In the genomic region with DNA sequence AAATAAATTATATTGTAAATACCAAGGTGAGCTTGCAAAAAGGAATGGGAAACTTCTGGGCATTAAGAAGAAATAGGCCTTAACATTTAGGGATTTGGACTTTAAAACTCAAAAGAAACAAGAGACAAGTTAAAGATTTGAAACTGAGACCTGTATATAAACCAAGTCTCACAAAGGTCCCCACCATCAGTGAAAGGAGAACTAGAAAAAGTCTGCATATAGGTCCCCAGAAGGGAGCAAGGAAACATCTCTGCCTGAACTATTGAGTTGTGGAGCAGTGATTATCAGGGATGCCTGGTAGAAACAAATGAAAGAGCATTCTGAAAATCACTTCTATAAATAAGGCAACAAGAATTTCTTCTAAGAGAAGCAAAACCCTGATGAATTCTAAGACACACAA, we compare ENCODE assay signal across 16 cellular contexts. TPM values are rescaled to one million over a fixed set of nuclear protein-coding genes. Genes with fewer than 3 reads are reported as not detected.
A peak's percentile ranks its signal among the peaks of the same experiment; 100 is the strongest.
DNase-seq lines count a peak whose midpoint lies in the region; ATAC-seq and TF ChIP-seq lines count a peak whose summit lies in the region.
"Had no signal": no experiment of that assay in that cellular context is flagged by ENCODE, and none has a peak within 500 bp of the region (broad histone marks: within the 10 kb centered on the region; RNA-seq: fewer than 3 reads in every experiment).

No MANE protein-coding gene starts in this region.

- no peak for TF ChIP-seq CTCF in Panc1 (IDR thresholded peaks at IDR 0.05)

- H3K27ac ChIP-seq in Panc1 (ENCODE audit: low read length): peak overlapping the region; percentile 44; the same call in 1 of the 2 replicates
- H3K27ac ChIP-seq: BLaER1 had no signal

- H3K4me1 Mint-ChIP-seq in natural killer cell treated with Interleukin-12 subunit alpha and Interleukin-12 subunit beta and Interleukin-15 and Interleukin-18, amount 100 ng/mL, for 72 hours (ENCODE audit: low read depth in 2 of 2): no peaks in the 10 kb centered on the region
- H3K4me1 Mint-ChIP-seq: H9; stimulated activated naive B cell treated with anti-CD40 and anti-IgM and Interleukin-4, amounts not matched to agents 10 μg/mL and 1 μg/mL and 100 μg/mL, for 72 hours had no signal

- DNase-seq in Panc1 (ENCODE audit: low read depth, low spot score) (no peak), midbrain (lab: John Stamatoyannopoulos, UW) (no peak), NCI-H226 (no peak)
- DNase-seq in natural killer cell treated with Interleukin-12 subunit alpha and Interleukin-12 subunit beta and Interleukin-15 and Interleukin-18, amount 100 ng/mL, for 72 hours (ENCODE audit: low spot score): no peak
- DNase-seq: activated gamma-delta T cell treated with Interleukin-2 at 50 U/mL for 16 hours; DMS79; H9; SK-N-SH; stimulated activated naive B cell treated with anti-CD40 and anti-IgM and Interleukin-4, amounts not matched to agents 10 μg/mL and 1 μg/mL and 100 μg/mL, for 72 hours had no signal

- BruUV-seq in Panc1 (replicated peaks; lab: Mats Ljungman, UMichigan): no TSS peak

- CTCF ChIA-PET in Panc1 (lab: Charles Lee): no interaction called here

- H3K9me3 ChIP-seq in Panc1 (ENCODE audit: control insufficient read depth, insufficient read depth, low read depth, low read length): no peaks in the 10 kb centered on the region; the same call in 1 of the 2 replicates
- H3K9me3 ChIP-seq: BLaER1, SK-N-SH had no signal

- peaks cover 13% of the 10 kb centered on the region for H3K4me1 ChIP-seq in Panc1 (ENCODE audit: control insufficient read depth, insufficient read depth, low read length)
- H3K4me1 ChIP-seq: BLaER1 had no signal

- POLR2A ChIA-PET in Panc1 (lab: Charles Lee): no interaction called here

- peaks cover 2% of the 10 kb centered on the region for H3K9me3 Mint-ChIP-seq in natural killer cell treated with Interleukin-12 subunit alpha and Interleukin-12 subunit beta and Interleukin-15 and Interleukin-18, amount 100 ng/mL, for 72 hours

- in situ Hi-C loops in Panc1 (cut with HindIII; ENCODE audit: low pct_unique_long_range_greater_than_20kb, low sequenced_read_pairs): no loop called here

- peak; percentile 48 for ATAC-seq in GM19035 (IDR thresholded peaks at IDR 0.05; ENCODE audit: unreplicated experiment)
- ATAC-seq in GM21619 (IDR thresholded peaks at IDR 0.05; ENCODE audit: unreplicated experiment): peak; percentile 47
- peak; percentile 80 for ATAC-seq in HG03064 (IDR thresholded peaks at IDR 0.05; ENCODE audit: low read depth, unreplicated experiment)
- ATAC-seq in Panc1: no peak
- no peak for ATAC-seq in natural killer cell treated with Interleukin-12 subunit alpha and Interleukin-12 subunit beta and Interleukin-15 and Interleukin-18, amount 100 ng/mL, for 72 hours
- ATAC-seq: sciatic nerve; stimulated activated naive B cell treated with anti-CD40 and anti-IgM and Interleukin-4, amounts not matched to agents 10 μg/mL and 1 μg/mL and 100 μg/mL, for 72 hours had no signal

- H3K27ac Mint-ChIP-seq in natural killer cell treated with Interleukin-12 subunit alpha and Interleukin-12 subunit beta and Interleukin-15 and Interleukin-18, amount 100 ng/mL, for 72 hours: no peak overlapping the region
- H3K27ac Mint-ChIP-seq: H9; stimulated activated naive B cell treated with anti-CD40 and anti-IgM and Interleukin-4, amounts not matched to agents 10 μg/mL and 1 μg/mL and 100 μg/mL, for 72 hours had no signal

- no peak overlapping the region for H3K4me3 ChIP-seq in Panc1 (ENCODE audit: low read depth in 2 of 2, low read length in 2 of 2)
- H3K4me3 ChIP-seq: BLaER1, lung had no signal

- no peaks in the 10 kb centered on the region for H3K36me3 ChIP-seq in Panc1 (ENCODE audit: control insufficient read depth, insufficient read depth, low read length)
- H3K36me3 ChIP-seq: BLaER1 had no signal

- H3K27me3 ChIP-seq in Panc1 (ENCODE audit: control insufficient read depth, insufficient read depth, low read length): no peaks in the 10 kb centered on the region
- H3K27me3 ChIP-seq: BLaER1 had no signal

- H3K27me3 Mint-ChIP-seq in natural killer cell treated with Interleukin-12 subunit alpha and Interleukin-12 subunit beta and Interleukin-15 and Interleukin-18, amount 100 ng/mL, for 72 hours: peaks cover 13 to 20% of the 10 kb centered on the region in 2 donors

- no peak overlapping the region for H3K4me3 Mint-ChIP-seq in natural killer cell treated with Interleukin-12 subunit alpha and Interleukin-12 subunit beta and Interleukin-15 and Interleukin-18, amount 100 ng/mL, for 72 hours
- H3K4me3 Mint-ChIP-seq: H9; neural crest cell; stimulated activated naive B cell treated with anti-CD40 and anti-IgM and Interleukin-4, amounts not matched to agents 10 μg/mL and 1 μg/mL and 100 μg/mL, for 72 hours had no signal

- H3K36me3 Mint-ChIP-seq in natural killer cell treated with Interleukin-12 subunit alpha and Interleukin-12 subunit beta and Interleukin-15 and Interleukin-18, amount 100 ng/mL, for 72 hours: peaks cover 6% of the 10 kb centered on the region
- H3K36me3 Mint-ChIP-seq: stimulated activated naive B cell treated with anti-CD40 and anti-IgM and Interleukin-4, amounts not matched to agents 10 μg/mL and 1 μg/mL and 100 μg/mL, for 72 hours had no signal

- intact Hi-C loops in Panc1 (cut with micrococcal nuclease; ENCODE audit: unreplicated experiment): no loop called here

RNA-seq across cellular contexts. Expression of a gene that starts 30.5 kb away (rescaled TPM):
- total RNA-seq in Panc1 (2021; ENCODE audit: unreplicated experiment): 218 TPM
- 140 TPM for polyA plus RNA-seq in Panc1 (2012; ENCODE audit: insufficient read length)
- total RNA-seq in natural killer cell treated with Interleukin-12 subunit alpha and Interleukin-12 subunit beta and Interleukin-15 and Interleukin-18, amount 100 ng/mL, for 72 hours: 10 to 100 TPM; 11.3 to 17.4 TPM

Comparison
In these comparisons a context has a peak if more than half of its experiments do, and no peak if none do; other contexts are left out.
1. ATAC-seq: peak in GM19035 (single experiment), GM21619 (single experiment) and HG03064 (single experiment); none in Panc1 (single experiment) and natural killer cell treated with Interleukin-12 subunit alpha and Interleukin-12 subunit beta and Interleukin-15 and Interleukin-18, amount 100 ng/mL, for 72 hours (0 of 2).
2. RNA of a gene that starts 30.5 kb away (total RNA-seq): 218 TPM in Panc1 (single experiment); 11.3 to 17.4 TPM in natural killer cell treated with Interleukin-12 subunit alpha and Interleukin-12 subunit beta and Interleukin-15 and Interleukin-18, amount 100 ng/mL, for 72 hours; every median in the first group is over 10 times any median in the second.